ENCODE assay signal across 30 cellular contexts in genomic region chr18:58619554-58619915, GRCh38. TPM values are rescaled to one million over a fixed set of nuclear protein-coding genes. Genes with fewer than 3 reads are reported as not detected.
"Had no signal": no experiment of that assay in that cellular context is flagged by ENCODE, and none has a peak within 500 bp of the region (broad histone marks: within the 10 kb centered on the region; RNA-seq: fewer than 3 reads in every experiment).

No MANE protein-coding gene starts in this region.

- H3K9me3 ChIP-seq: adrenal gland, SJCRH30 had no signal

- H3K4me2 ChIP-seq: KMS-11 had no signal

- ATAC-seq: activated CD8-positive, alpha-beta T cell treated with anti-CD3 and anti-CD28 coated beads, Interleukin-2, amount 10 ng/mL, durations not matched to agents 7 days and 5 days; activated naive CD4-positive, alpha-beta T cell treated with anti-CD3 and anti-CD28 coated beads, Interleukin-2, amount 50 U/mL, for 72 hours; PC-3; Right ventricle myocardium inferior had no signal

- H3K27me3 ChIP-seq: adrenal gland, SJCRH30 had no signal

- H3K4me3 ChIP-seq: adrenal gland, SJCRH30, SK-N-MC had no signal

- H3K36me3 ChIP-seq: adrenal gland, SJCRH30 had no signal

- FAIRE-seq: bronchial epithelial cell, RCC 7860 had no signal

- DNase-seq: activated CD4-positive, alpha-beta T cell treated with anti-CD3 and anti-CD28 coated beads, Interleukin-2, amount 10 ng/mL, durations not matched to agents 24 days and 14 days; activated CD4-positive, alpha-beta T cell treated with anti-CD3 and anti-CD28 coated beads, Interleukin-2, amount 50 U/mL, for 48 hours; activated CD8-positive, alpha-beta T cell treated with anti-CD3 and anti-CD28 coated beads, Interleukin-2, amount 10 ng/mL, durations not matched to agents 7 days and 5 days; activated gamma-delta T cell treated with Interleukin-2 at 50 U/mL for 16 hours; activated naive CD4-positive, alpha-beta T cell treated with anti-CD3 and anti-CD28 coated beads for 36 hours; activated T-cell treated with anti-CD3 and anti-CD28 coated beads, Interleukin-2, amount 50 U/mL, for 24 hours; adrenal gland; MM.1S; NCI-H1092 treated with DMSO at 0.1 percent for 48 hours; NCI-H1417; NCI-H146; NCI-H187; NCI-H2029 treated with DMSO at 0.1 percent for 48 hours; NCI-H2107; NCI-H2171; NCI-H510A; NCI-H526; NCI-H748 treated with DMSO at 0.1 percent for 48 hours; NK-92 treated with Interleukin-12 subunit alpha and Interleukin-12 subunit beta, amount 100 ng/mL, for 24 hours; PC-3; T1000 had no signal

- H3K4me1 ChIP-seq: adrenal gland had no signal

- H3K9ac ChIP-seq: KMS-11 had no signal

- H3K27ac ChIP-seq: adrenal gland, KMS-11, RWPE1, SJCRH30, SK-N-MC had no signal

RNA-seq across cellular contexts. Expression of gene ALPK2, which starts 9.4 kb away (rescaled TPM):
- total RNA-seq: activated CD8-positive, alpha-beta T cell treated with anti-CD3 and anti-CD28 coated beads, Interleukin-2, amount 10 ng/mL, durations not matched to agents 7 days and 5 days; T-helper 2 cell treated with Interferon-gamma antibody and Interleukin-4, amounts not matched to agents 100 ng/mL and 5 ng/mL, for 36 hours had no signal
